23 cellular contexts compared by ENCODE assay signal in genomic region chr20:3749087-3749688, GRCh38. TPM values are rescaled to one million over a fixed set of nuclear protein-coding genes. Genes with fewer than 3 reads are reported as not detected.
DNase-seq lines count a peak whose midpoint lies in the region; ATAC-seq, FAIRE-seq and TF ChIP-seq lines count a peak whose summit lies in the region.
"Had no signal": no experiment of that assay in that cellular context is flagged by ENCODE, and none has a peak within 500 bp of the region (broad histone marks: within the 10 kb centered on the region; RNA-seq: fewer than 3 reads in every experiment).

No MANE protein-coding gene starts in this region.

- H3K4me1 ChIP-seq in keratinocyte (ENCODE audit: control insufficient read depth, extremely low read depth, insufficient read depth, low read length) = peaks cover 16% of the 10 kb centered on the region
- H3K4me1 ChIP-seq: Caco-2 had no signal

- CTCF ChIA-PET in WTC11 (lab: Charles Lee) = interaction anchor here (0.6 to 8.7 kb wide), 45 partner anchors 8 to 326 kb away, joined by 3 to 195 read pairs (median 7); partner anchors contain the start of genes ADAM33, ADISSP, AP5S1 and CENPB

- dilution Hi-C loops in keratinocyte (cut with MboI; ENCODE audit: extremely low pct_ligation_motif_present, low sequenced_read_pairs) = no loop called here

- H3K27ac ChIP-seq in keratinocyte (ENCODE audit: control insufficient read depth, insufficient read depth, low read length) = no peak overlapping the region
- H3K27ac ChIP-seq: heart right ventricle, lower lobe of right lung, parathyroid adenoma, right atrium auricular region, RWPE1, spleen, upper lobe of left lung had no signal

- H3K79me2 ChIP-seq in keratinocyte (ENCODE audit: control insufficient read depth, insufficient read depth, low read length) = no peaks in the 10 kb centered on the region
- H3K79me2 ChIP-seq: parathyroid adenoma had no signal

- FAIRE-seq in keratinocyte (lab: Jason Lieb, UNC) = no peak
- FAIRE-seq: colon had no signal

- H3K9me3 ChIP-seq in keratinocyte (ENCODE audit: control insufficient read depth, low read depth, low read length) = no peaks in the 10 kb centered on the region
- H3K9me3 ChIP-seq: Caco-2, heart right ventricle, lower lobe of right lung, right atrium auricular region, spleen, upper lobe of left lung had no signal

- TF ChIP-seq CTCF in WTC11 (IDR thresholded peaks at IDR 0.05) (no peak), keratinocyte (optimal IDR thresholded peaks at IDR 0.05 in 1 of 3, IDR thresholded peaks at IDR 0.05 in 1 of 3, conservative IDR thresholded peaks at IDR 0.05 in 1 of 3; ENCODE audit: extremely low read depth in 1 of 3, insufficient read depth in 2 of 3, low read length in 3 of 3) (no peak)

- no peak overlapping the region for H3K27ac Mint-ChIP-seq in WTC11
- H3K27ac Mint-ChIP-seq: activated naive CD4-positive, alpha-beta T cell treated with anti-CD3 and anti-CD28 coated beads, Interleukin-2, amount 10 ng/mL, durations not matched to agents 7 days and 5 days; nephron progenitor cell had no signal

- DNase-seq in left ventricle myocardium superior (peak; percentile 23), left cardiac atrium (no peak), WTC11 (ENCODE audit: low spot score) (no peak), keratinocyte (ENCODE audit: low read depth, low spot score) (no peak), midbrain (lab: John Stamatoyannopoulos, UW) (no peak), NCI-H1930 (lab: John Stamatoyannopoulos, UW) (no peak)
- DNase-seq: effector memory CD4-positive, alpha-beta T cell; Kasumi-1; NCI-H774; spleen had no signal

- H3K4me1 Mint-ChIP-seq in WTC11 = peaks cover 19% of the 10 kb centered on the region

- no peak for ATAC-seq in left ventricle myocardium superior
- ATAC-seq in left cardiac atrium = no peak
- ATAC-seq in WTC11 = no peak
- ATAC-seq in HG03460 (IDR thresholded peaks at IDR 0.05; ENCODE audit: unreplicated experiment) = no peak

- peaks cover 45% of the 10 kb centered on the region for H3K27me3 ChIP-seq in keratinocyte (ENCODE audit: control insufficient read depth, extremely low read depth, insufficient read depth, low read length)
- H3K27me3 ChIP-seq: right atrium auricular region, upper lobe of left lung had no signal

- H3K4me3 Mint-ChIP-seq in WTC11 = peak overlapping the region; percentile 27; the same call in 1 of the 2 replicates
- H3K4me3 Mint-ChIP-seq: activated naive CD4-positive, alpha-beta T cell treated with anti-CD3 and anti-CD28 coated beads, Interleukin-2, amount 10 ng/mL, durations not matched to agents 7 days and 5 days had no signal

- no peak overlapping the region for H3K4me3 ChIP-seq in keratinocyte (ENCODE audit: control insufficient read depth in 2 of 3, extremely low read depth in 1 of 3, insufficient read depth in 2 of 3, low read depth in 1 of 3, low read length in 3 of 3)
- H3K4me3 ChIP-seq: lower lobe of right lung, spleen, upper lobe of left lung had no signal

- intact Hi-C loops in left ventricle myocardium superior (cut with micrococcal nuclease) (no loop called here), left cardiac atrium (cut with DNase I) (no loop called here)

- no peaks in the 10 kb centered on the region for H3K9me1 ChIP-seq in keratinocyte (ENCODE audit: control insufficient read depth, extremely low read depth, insufficient read depth, low read length)

- peaks cover 5% of the 10 kb centered on the region; the same call in 1 of the 2 replicates for H3K36me3 Mint-ChIP-seq in WTC11
- H3K36me3 Mint-ChIP-seq: activated naive CD4-positive, alpha-beta T cell treated with anti-CD3 and anti-CD28 coated beads, Interleukin-2, amount 10 ng/mL, durations not matched to agents 7 days and 5 days had no signal

- no peaks in the 10 kb centered on the region for H3K36me3 ChIP-seq in keratinocyte (ENCODE audit: control insufficient read depth in 2 of 2, extremely low read depth in 1 of 2, insufficient read depth in 2 of 2, low read length in 2 of 2)
- H3K36me3 ChIP-seq: right atrium auricular region had no signal

- H3K27me3 Mint-ChIP-seq in WTC11 (ENCODE audit: low read depth) = peaks cover 55% of the 10 kb centered on the region

- no peak overlapping the region for H3K9ac ChIP-seq in keratinocyte (ENCODE audit: control insufficient read depth, extremely low read depth, insufficient read depth, low read length)
- H3K9ac ChIP-seq: parathyroid adenoma had no signal

- peak overlapping the region; percentile 66 for H3K4me2 ChIP-seq in keratinocyte (ENCODE audit: control insufficient read depth, extremely low read depth, insufficient read depth, low read depth, low read length)

- no peaks in the 10 kb centered on the region for H3K9me3 Mint-ChIP-seq in WTC11
- H3K9me3 Mint-ChIP-seq: activated naive CD4-positive, alpha-beta T cell treated with anti-CD3 and anti-CD28 coated beads, Interleukin-2, amount 10 ng/mL, durations not matched to agents 7 days and 5 days had no signal

- H4K20me1 ChIP-seq in keratinocyte (ENCODE audit: control insufficient read depth, extremely low read depth, insufficient read depth, low read length) = peaks cover 7% of the 10 kb centered on the region

- H2AFZ ChIP-seq in keratinocyte (ENCODE audit: control insufficient read depth, low read length) = peak overlapping the region; percentile 6
- H2AFZ ChIP-seq: parathyroid adenoma had no signal

- POLR2A ChIA-PET in WTC11 (lab: Charles Lee) = interaction anchor here (0.6 to 1.0 kb wide), 3 partner anchors 18 to 70 kb away, joined by 4 to 7 read pairs (median 4); no protein-coding TSS in a partner anchor

TF ChIP-seq in WTC11, 78 proteins besides CTCF, POLR2A, EP300 and RAD21:
- TF ChIP-seq MYBL2 (CRISPR knock-in tag; IDR thresholded peaks at IDR 0.05) = no peak
- 0 out of 2 replicates have a peak, but pooled peaks have one; percentile 18 for TF ChIP-seq SMAD3 (CRISPR knock-in tag; IDR thresholded peaks at IDR 0.05; ENCODE audit: borderline replicate concordance)

RNA-seq across cellular contexts. Expression of gene HSPA12B, which starts 16.7 kb away (rescaled TPM):
- total RNA-seq in left ventricle myocardium superior (16.2 TPM), left cardiac atrium (10 to 100 TPM; 15.7 to 19.3 TPM), WTC11 (2021) (6.3 to 8.5 TPM (median 8.2 TPM) in 3 replicates)
- polyA plus RNA-seq in keratinocyte = not detected in 3 replicates
- polyA plus RNA-seq in keratinocyte (2011; ENCODE audit: low read depth) = not detected
- polyA plus RNA-seq in keratinocyte (2011; cell fraction: cytosol; rRNA removed) = not detected in 2 replicates
- not detected in 2 replicates for polyA plus RNA-seq in keratinocyte (2011; cell fraction: nucleus; rRNA removed)
- polyA plus RNA-seq in keratinocyte (2012; ENCODE audit: low replicate concordance) = 0.13 TPM in 1 of 2 replicates, not detected in the other
- not detected in 3 replicates for polyA minus RNA-seq in keratinocyte
- not detected for polyA minus RNA-seq in keratinocyte (2011; cell fraction: cytosol; rRNA and poly(A)+ RNA removed)
- polyA minus RNA-seq in keratinocyte (2011; cell fraction: nucleus; rRNA and poly(A)+ RNA removed) = not detected in 2 replicates
- total RNA-seq: Caco-2; fibroblast of villous mesenchyme; T-helper 2 cell treated with Interferon-gamma antibody and Interleukin-4, amounts not matched to agents 100 ng/mL and 5 ng/mL, for 36 hours had no signal

RNA-seq across cellular contexts. Expression of gene ADISSP, which starts 18.4 kb away (rescaled TPM):
- total RNA-seq in left ventricle myocardium superior (10.3 TPM), left cardiac atrium (10 to 100 TPM; 17.2 to 23.2 TPM), WTC11 (2021) (109 to 129 TPM (median 113 TPM) in 3 replicates)
- 25.8 to 44.3 TPM (median 28.2 TPM) in 3 replicates for polyA plus RNA-seq in keratinocyte
- 4.8 TPM for polyA plus RNA-seq in keratinocyte (2011; ENCODE audit: low read depth)
- 27.4 and 60.1 TPM in 2 replicates for polyA plus RNA-seq in keratinocyte (2011; cell fraction: cytosol; rRNA removed)
- polyA plus RNA-seq in keratinocyte (2011; cell fraction: nucleus; rRNA removed) = 14.8 and 21.0 TPM in 2 replicates
- 14.3 and 54.5 TPM in 2 replicates for polyA plus RNA-seq in keratinocyte (2012; ENCODE audit: low replicate concordance)
- 20.5 to 76.6 TPM (median 31.1 TPM) in 3 replicates for polyA minus RNA-seq in keratinocyte
- polyA minus RNA-seq in keratinocyte (2011; cell fraction: cytosol; rRNA and poly(A)+ RNA removed) = 90.0 TPM
- 10.8 and 13.0 TPM in 2 replicates for polyA minus RNA-seq in keratinocyte (2011; cell fraction: nucleus; rRNA and poly(A)+ RNA removed)

RNA-seq across cellular contexts. Expression of gene SPEF1, which starts 32.1 kb away (rescaled TPM):
- total RNA-seq in left ventricle myocardium superior (not detected), left cardiac atrium (not detected), WTC11 (2021) (0.41 to 0.72 TPM (median 0.64 TPM) in 3 replicates)
- 0.06 to 0.09 TPM (median 0.07 TPM) in 3 replicates for polyA plus RNA-seq in keratinocyte
- not detected for polyA plus RNA-seq in keratinocyte (2011; ENCODE audit: low read depth)
- 0.06 TPM in 1 of 2 replicates, not detected in the other for polyA plus RNA-seq in keratinocyte (2011; cell fraction: cytosol; rRNA removed)
- 0.15 TPM in 2 replicates for polyA plus RNA-seq in keratinocyte (2011; cell fraction: nucleus; rRNA removed)
- polyA plus RNA-seq in keratinocyte (2012; ENCODE audit: low replicate concordance) = not detected in 2 replicates
- not detected in 3 replicates for polyA minus RNA-seq in keratinocyte
- not detected for polyA minus RNA-seq in keratinocyte (2011; cell fraction: cytosol; rRNA and poly(A)+ RNA removed)
- polyA minus RNA-seq in keratinocyte (2011; cell fraction: nucleus; rRNA and poly(A)+ RNA removed) = not detected in 2 replicates
- total RNA-seq: Caco-2, spleen had no signal

RNA-seq across cellular contexts. Expression of gene SIGLEC1, which starts 36.8 kb away (rescaled TPM):
- total RNA-seq in left ventricle myocardium superior = 7.1 TPM
- total RNA-seq in left cardiac atrium = 10 to 100 TPM; 12.4 to 23.9 TPM
- total RNA-seq in WTC11 (2021) = 0.04 to 0.11 TPM in 2 of 3 replicates, not detected in the other
- not detected in 3 replicates for polyA plus RNA-seq in keratinocyte
- not detected for polyA plus RNA-seq in keratinocyte (2011; ENCODE audit: low read depth)
- polyA plus RNA-seq in keratinocyte (2011; cell fraction: cytosol; rRNA removed) = not detected in 2 replicates
- polyA plus RNA-seq in keratinocyte (2011; cell fraction: nucleus; rRNA removed) = not detected in 2 replicates
- polyA plus RNA-seq in keratinocyte (2012; ENCODE audit: low replicate concordance) = not detected in 2 replicates
- not detected in 3 replicates for polyA minus RNA-seq in keratinocyte
- not detected for polyA minus RNA-seq in keratinocyte (2011; cell fraction: cytosol; rRNA and poly(A)+ RNA removed)
- polyA minus RNA-seq in keratinocyte (2011; cell fraction: nucleus; rRNA and poly(A)+ RNA removed) = not detected in 2 replicates
- total RNA-seq: Caco-2; fibroblast of villous mesenchyme; T-helper 2 cell treated with Interferon-gamma antibody and Interleukin-4, amounts not matched to agents 100 ng/mL and 5 ng/mL, for 36 hours had no signal

RNA-seq across cellular contexts. Expression of gene CENPB, which starts 37.4 kb away (rescaled TPM):
- total RNA-seq in left ventricle myocardium superior = 68.3 TPM
- total RNA-seq in left cardiac atrium = 10 to 100 TPM; 70.8 to 93.6 TPM
- total RNA-seq in WTC11 (2021) = 55.3 to 58.7 TPM (median 57.6 TPM) in 3 replicates
- 18.1 to 22.3 TPM (median 22.0 TPM) in 3 replicates for polyA plus RNA-seq in keratinocyte
- polyA plus RNA-seq in keratinocyte (2011; ENCODE audit: low read depth) = 20.5 TPM
- polyA plus RNA-seq in keratinocyte (2011; cell fraction: cytosol; rRNA removed) = 14.2 and 31.9 TPM in 2 replicates
- 19.2 and 26.9 TPM in 2 replicates for polyA plus RNA-seq in keratinocyte (2011; cell fraction: nucleus; rRNA removed)
- polyA plus RNA-seq in keratinocyte (2012; ENCODE audit: low replicate concordance) = 19.4 and 51.1 TPM in 2 replicates
- polyA minus RNA-seq in keratinocyte = 19.1 to 48.1 TPM (median 20.0 TPM) in 3 replicates
- polyA minus RNA-seq in keratinocyte (2011; cell fraction: cytosol; rRNA and poly(A)+ RNA removed) = 59.7 TPM
- polyA minus RNA-seq in keratinocyte (2011; cell fraction: nucleus; rRNA and poly(A)+ RNA removed) = 16.1 and 19.6 TPM in 2 replicates
